Comparison of ENCODE assay signal across 12 cellular contexts in genomic region chr22:46083383-46084350, GRCh38.
DNase-seq lines count a peak whose midpoint lies in the region; ATAC-seq, FAIRE-seq and TF ChIP-seq lines count a peak whose summit lies in the region.
"Had no signal": no experiment of that assay in that cellular context is flagged by ENCODE, and none has a peak within 500 bp of the region (broad histone marks: within the 10 kb centered on the region; RNA-seq: fewer than 3 reads in every experiment).

No MANE protein-coding gene starts in this region.

- H4K91ac ChIP-seq in IMR-90 (ENCODE audit: insufficient read depth, low read depth, low read length): no peak overlapping the region

- 90% methylated on average over 10 of the region's 24 CpGs; no CpG with 5 or more reads in 1 of the 2 experiments for WGBS in IMR-90 (ENCODE audit: extremely low coverage in 2 of 2, insufficient read length in 1 of 2), 2 experiments
- 57% methylated on average over 11 of the region's 24 CpGs for WGBS in right lobe of liver (ENCODE audit: insufficient coverage, low coverage, low lambda C conversion rate, missing lambda C conversion rate)

- peaks cover 44% of the 10 kb centered on the region for H4K20me1 ChIP-seq in IMR-90 (ENCODE audit: insufficient read depth, low read length)

- H3K9me3 ChIP-seq in IMR-90 (ENCODE audit: control insufficient read depth, insufficient read depth, low read length): no peaks in the 10 kb centered on the region
- H3K9me3 ChIP-seq in right lobe of liver: no peaks in the 10 kb centered on the region

- TF ChIP-seq RAD21 in IMR-90 (IDR thresholded peaks at IDR 0.05; ENCODE audit: low read length): no peak

- H2AK5ac ChIP-seq in IMR-90 (ENCODE audit: low read depth, low read length): no peak overlapping the region

- intact Hi-C loops in IMR-90 (cut with micrococcal nuclease) (no loop called here), right lobe of liver (cut with DNase I) (no loop called here)

- H3K4me3 ChIP-seq in IMR-90 (ENCODE audit: insufficient read depth, low read depth, low read length) (no peak overlapping the region), right lobe of liver (no peak overlapping the region)
- H3K4me3 ChIP-seq: K562 had no signal

- dilution Hi-C loops in IMR-90 (cut with HindIII; ENCODE audit: low sequenced_read_pairs, unreplicated experiment): no loop called here

- no peak overlapping the region for H2BK5ac ChIP-seq in IMR-90 (ENCODE audit: low read depth, low read length, poor library complexity, severe bottlenecking)

- peaks cover 49% of the 10 kb centered on the region for H3K4me1 ChIP-seq in IMR-90 (ENCODE audit: control insufficient read depth, insufficient read depth, low read length)
- H3K4me1 ChIP-seq in right lobe of liver: peaks cover 0 to 56% (median 29%) of the 10 kb centered on the region in 4 donors

- no peak for ATAC-seq in IMR-90 (ENCODE audit: low read depth)
- ATAC-seq in right lobe of liver: no peak
- ATAC-seq in HG02885 (IDR thresholded peaks at IDR 0.05; ENCODE audit: poor library complexity, unreplicated experiment): no peak
- no peak for ATAC-seq in HG03196 (IDR thresholded peaks at IDR 0.05; ENCODE audit: unreplicated experiment)
- ATAC-seq: effector memory CD8-positive, alpha-beta T cell; K562 had no signal

- no peak overlapping the region for H2AFZ ChIP-seq in IMR-90 (replicated peaks; ENCODE audit: low read length, poor library complexity)

- peaks cover 20% of the 10 kb centered on the region for H3K9me1 ChIP-seq in IMR-90 (ENCODE audit: insufficient read depth, low read length)

- TF ChIP-seq POLR2A in IMR-90 (IDR thresholded peaks at IDR 0.05; ENCODE audit: low read depth, low read length) (no peak), right lobe of liver (IDR thresholded peaks at IDR 0.05) (no peak)

- H3K36me3 ChIP-seq in IMR-90 (ENCODE audit: control insufficient read depth, insufficient read depth, low read length): peaks cover 30% of the 10 kb centered on the region
- peaks cover 0 to 5% (median 0%) of the 10 kb centered on the region in 4 donors for H3K36me3 ChIP-seq in right lobe of liver

- peaks cover 5 to 62% of the 10 kb centered on the region in 2 experiments; a peak in 3 of 4 replicates for H3K79me1 ChIP-seq in IMR-90 (ENCODE audit: low read depth in 1 of 2, low read length in 2 of 2)

- no peak overlapping the region for H3K9ac ChIP-seq in IMR-90 (ENCODE audit: low read depth, low read length)

- no peak overlapping the region for H3K4ac ChIP-seq in IMR-90 (ENCODE audit: low read depth, low read length)

- H3K27me3 ChIP-seq in IMR-90 (ENCODE audit: control insufficient read depth, insufficient read depth, low read length) (no peaks in the 10 kb centered on the region), right lobe of liver (no peaks in the 10 kb centered on the region)

- CTCF ChIA-PET in IMR-90 (lab: Yijun Ruan, JAX): no interaction called here

- H3K14ac ChIP-seq in IMR-90 (replicated peaks; ENCODE audit: low read depth, low read length): no peak overlapping the region

- H3K27ac ChIP-seq in IMR-90 (ENCODE audit: insufficient read depth, low read length) (no peak overlapping the region), cingulate gyrus (ENCODE audit: low read depth, low read length) (peak overlapping the region; percentile 97), right lobe of liver (peak overlapping the region; percentile 4 to 87 (median 19)), temporal lobe (ENCODE audit: low read depth, low read length) (peak overlapping the region; percentile 98)

- peak overlapping the region; percentile 8 for H2AK9ac ChIP-seq in IMR-90 (replicated peaks; ENCODE audit: low read depth, low read length, poor library complexity)

- no peak overlapping the region for H2BK20ac ChIP-seq in IMR-90 (ENCODE audit: low read depth, low read length)

- no peak overlapping the region for H3K18ac ChIP-seq in IMR-90 (ENCODE audit: low read depth, low read length)

- H2BK15ac ChIP-seq in IMR-90 (ENCODE audit: low read depth, low read length): no peak overlapping the region

- no peak for TF ChIP-seq CTCF in IMR-90 (conservative IDR thresholded peaks at IDR 0.05; ENCODE audit: low read depth, low read length)
- no peak for TF ChIP-seq CTCF in right lobe of liver (IDR thresholded peaks at IDR 0.05)

- H4K8ac ChIP-seq in IMR-90 (ENCODE audit: low read depth in 2 of 2, low read length in 2 of 2): no peak overlapping the region

- no peak for FAIRE-seq in RCC 7860 (lab: Jason Lieb, UNC)
- FAIRE-seq: K562 had no signal

- H2BK120ac ChIP-seq in IMR-90 (ENCODE audit: low read depth, low read length): no peak overlapping the region

- POLR2A ChIA-PET in IMR-90 (lab: Charles Lee; ENCODE audit: unreplicated experiment): no interaction called here

- BruUV-seq in IMR-90 (replicated peaks; lab: Mats Ljungman, UMichigan): no TSS peak

- no peak for DNase-seq in IMR-90
- peak; percentile 11 to 40 (median 39) for DNase-seq in right lobe of liver
- DNase-seq in hepatic stellate cell (ENCODE audit: low spot score): no peak
- DNase-seq in RCC 7860 (ENCODE audit: low spot score): no peak
- DNase-seq: effector memory CD8-positive, alpha-beta T cell; EL; stimulated activated CD4-positive, alpha-beta T cell treated with anti-CD3 and anti-CD28 coated beads, Interleukin-2, amount 100 ng/mL, for 24 hours had no signal

- in situ Hi-C loops in IMR-90 (cut with MboI; ENCODE audit: low sequenced_read_pairs): no loop called here

- no peak overlapping the region for H4K5ac ChIP-seq in IMR-90 (ENCODE audit: low read depth, low read length)

- H3K23ac ChIP-seq in IMR-90 (ENCODE audit: low read depth, low read length): no peak overlapping the region

- no peak overlapping the region for H3K4me2 ChIP-seq in IMR-90 (ENCODE audit: low read depth, low read length)

- H3K56ac ChIP-seq in IMR-90 (ENCODE audit: extremely low read depth, insufficient read depth, low read length): no peak overlapping the region

TF ChIP-seq in IMR-90, 13 proteins besides CTCF, POLR2A, EP300 and RAD21:
- TF ChIP-seq ELK1 (IDR thresholded peaks at IDR 0.05; ENCODE audit: borderline replicate concordance, low read depth, low read length) (no peak), USF2 (IDR thresholded peaks at IDR 0.05; ENCODE audit: low read depth, low read length) (no peak)

Comparison
In these comparisons a context has a peak if more than half of its experiments do, and no peak if none do; other contexts are left out.
1. DNase-seq: peak in right lobe of liver (3 of 3); none in IMR-90 (single experiment), hepatic stellate cell (single experiment) and RCC 7860 (single experiment).